ENCODE assay signal across 1 cellular context in the genomic region with DNA sequence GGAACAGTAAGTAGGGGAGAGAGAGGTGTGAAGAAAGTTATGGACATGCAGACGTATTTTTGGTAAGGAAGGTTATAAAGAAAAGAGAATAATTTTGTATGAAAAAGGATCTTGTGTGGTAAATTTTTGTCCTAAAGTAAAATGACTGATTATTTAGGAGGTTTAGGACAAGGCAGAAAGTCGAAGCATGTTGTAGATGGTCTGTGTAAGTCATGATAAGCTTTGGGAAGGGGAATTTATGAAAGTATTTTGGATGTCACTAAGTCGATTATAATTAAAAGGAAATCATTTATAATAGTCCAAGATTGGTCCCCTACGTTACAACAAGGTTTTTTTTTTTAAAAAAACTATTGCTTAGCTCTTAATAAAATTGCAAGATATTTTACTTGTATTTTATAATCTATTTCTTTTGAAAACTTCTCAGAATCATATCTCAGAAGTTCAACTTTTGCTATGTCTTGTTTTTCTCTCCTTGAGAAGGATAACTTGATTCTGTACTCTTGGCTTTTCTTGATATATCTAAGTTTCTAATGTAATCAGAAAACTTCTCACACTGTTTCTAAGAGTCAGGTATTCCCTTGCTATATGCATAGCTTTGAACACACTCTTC.
TF ChIP-seq lines count a peak whose summit lies in the region.

No MANE protein-coding gene starts in this region.

TF ChIP-seq in HepG2, 621 proteins besides CTCF, POLR2A, EP300 and RAD21:
- TF ChIP-seq HOXA5 (CRISPR knock-in tag; IDR thresholded peaks at IDR 0.05) (no peak), IKZF4 (CRISPR knock-in tag; IDR thresholded peaks at IDR 0.05; ENCODE audit: borderline replicate concordance, low read depth, not compliant biosample characterization) (no peak), ZNF724P (CRISPR knock-in tag; IDR thresholded peaks at IDR 0.05; ENCODE audit: borderline replicate concordance) (peak; percentile 93; the same call in 1 of the 2 replicates), ZNF7 (CRISPR knock-in tag; IDR thresholded peaks at IDR 0.05) (no peak), ZNF282 (IDR thresholded peaks at IDR 0.05; ENCODE audit: partially characterized antibody) (no peak), ZNF20 (CRISPR knock-in tag; IDR thresholded peaks at IDR 0.05) (no peak), ZNF136 (CRISPR knock-in tag; IDR thresholded peaks at IDR 0.05; ENCODE audit: low read depth) (no peak), ZFP36 (IDR thresholded peaks at IDR 0.05; ENCODE audit: borderline replicate concordance, low read depth, low read length, partially characterized antibody) (peak; percentile 93), ZSCAN20 (CRISPR knock-in tag; IDR thresholded peaks at IDR 0.05; ENCODE audit: borderline replicate concordance) (no peak), KMT2B (CRISPR knock-in tag; IDR thresholded peaks at IDR 0.05) (no peak), SCMH1 (CRISPR knock-in tag; IDR thresholded peaks at IDR 0.05; ENCODE audit: borderline replicate concordance) (no peak), HMGA1 (CRISPR knock-in tag; conservative IDR thresholded peaks at IDR 0.05) (no peak), TOPORS (CRISPR knock-in tag; IDR thresholded peaks at IDR 0.05) (peak; percentile 80), EEA1 (CRISPR knock-in tag; IDR thresholded peaks at IDR 0.05; ENCODE audit: borderline replicate concordance) (no peak), ZNF335 (CRISPR knock-in tag; IDR thresholded peaks at IDR 0.05) (no peak), ZNF207 (IDR thresholded peaks at IDR 0.05; ENCODE audit: borderline replicate concordance) (no peak), ASH2L (IDR thresholded peaks at IDR 0.05; ENCODE audit: insufficient read length, low read depth, low read length) (no peak), ZNF441 (CRISPR knock-in tag; IDR thresholded peaks at IDR 0.05; ENCODE audit: borderline replicate concordance) (no peak), ZNF446 (CRISPR knock-in tag; IDR thresholded peaks at IDR 0.05) (no peak), ZSCAN29 (CRISPR knock-in tag; conservative IDR thresholded peaks at IDR 0.05) (no peak), PHF8 (CRISPR knock-in tag; IDR thresholded peaks at IDR 0.05) (no peak), KDM6A (CRISPR knock-in tag; IDR thresholded peaks at IDR 0.05; ENCODE audit: low read depth) (no peak), MBD4 (IDR thresholded peaks at IDR 0.05; ENCODE audit: borderline replicate concordance, low read length) (no peak), ZNF274 (CRISPR knock-in tag; IDR thresholded peaks at IDR 0.05) (no peak), TEAD3 (CRISPR knock-in tag; optimal IDR thresholded peaks at IDR 0.05; ENCODE audit: borderline replicate concordance) (no peak), ZMYM4 (CRISPR knock-in tag; IDR thresholded peaks at IDR 0.05) (no peak), SNAI1 (CRISPR knock-in tag; IDR thresholded peaks at IDR 0.05; ENCODE audit: borderline replicate concordance) (no peak), MTA3 (CRISPR knock-in tag; IDR thresholded peaks at IDR 0.05) (no peak)
- TF ChIP-seq, protein P1, sequence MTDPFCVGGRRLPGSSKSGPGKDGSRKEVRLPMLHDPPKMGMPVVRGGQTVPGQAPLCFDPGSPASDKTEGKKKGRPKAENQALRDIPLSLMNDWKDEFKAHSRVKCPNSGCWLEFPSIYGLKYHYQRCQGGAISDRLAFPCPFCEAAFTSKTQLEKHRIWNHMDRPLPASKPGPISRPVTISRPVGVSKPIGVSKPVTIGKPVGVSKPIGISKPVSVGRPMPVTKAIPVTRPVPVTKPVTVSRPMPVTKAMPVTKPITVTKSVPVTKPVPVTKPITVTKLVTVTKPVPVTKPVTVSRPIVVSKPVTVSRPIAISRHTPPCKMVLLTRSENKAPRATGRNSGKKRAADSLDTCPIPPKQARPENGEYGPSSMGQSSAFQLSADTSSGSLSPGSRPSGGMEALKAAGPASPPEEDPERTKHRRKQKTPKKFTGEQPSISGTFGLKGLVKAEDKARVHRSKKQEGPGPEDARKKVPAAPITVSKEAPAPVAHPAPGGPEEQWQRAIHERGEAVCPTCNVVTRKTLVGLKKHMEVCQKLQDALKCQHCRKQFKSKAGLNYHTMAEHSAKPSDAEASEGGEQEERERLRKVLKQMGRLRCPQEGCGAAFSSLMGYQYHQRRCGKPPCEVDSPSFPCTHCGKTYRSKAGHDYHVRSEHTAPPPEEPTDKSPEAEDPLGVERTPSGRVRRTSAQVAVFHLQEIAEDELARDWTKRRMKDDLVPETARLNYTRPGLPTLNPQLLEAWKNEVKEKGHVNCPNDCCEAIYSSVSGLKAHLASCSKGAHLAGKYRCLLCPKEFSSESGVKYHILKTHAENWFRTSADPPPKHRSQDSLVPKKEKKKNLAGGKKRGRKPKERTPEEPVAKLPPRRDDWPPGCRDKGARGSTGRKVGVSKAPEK (CRISPR knock-in tag; IDR thresholded peaks at IDR 0.05; ENCODE audit: borderline replicate concordance): no peak
- TF ChIP-seq, protein P2, sequence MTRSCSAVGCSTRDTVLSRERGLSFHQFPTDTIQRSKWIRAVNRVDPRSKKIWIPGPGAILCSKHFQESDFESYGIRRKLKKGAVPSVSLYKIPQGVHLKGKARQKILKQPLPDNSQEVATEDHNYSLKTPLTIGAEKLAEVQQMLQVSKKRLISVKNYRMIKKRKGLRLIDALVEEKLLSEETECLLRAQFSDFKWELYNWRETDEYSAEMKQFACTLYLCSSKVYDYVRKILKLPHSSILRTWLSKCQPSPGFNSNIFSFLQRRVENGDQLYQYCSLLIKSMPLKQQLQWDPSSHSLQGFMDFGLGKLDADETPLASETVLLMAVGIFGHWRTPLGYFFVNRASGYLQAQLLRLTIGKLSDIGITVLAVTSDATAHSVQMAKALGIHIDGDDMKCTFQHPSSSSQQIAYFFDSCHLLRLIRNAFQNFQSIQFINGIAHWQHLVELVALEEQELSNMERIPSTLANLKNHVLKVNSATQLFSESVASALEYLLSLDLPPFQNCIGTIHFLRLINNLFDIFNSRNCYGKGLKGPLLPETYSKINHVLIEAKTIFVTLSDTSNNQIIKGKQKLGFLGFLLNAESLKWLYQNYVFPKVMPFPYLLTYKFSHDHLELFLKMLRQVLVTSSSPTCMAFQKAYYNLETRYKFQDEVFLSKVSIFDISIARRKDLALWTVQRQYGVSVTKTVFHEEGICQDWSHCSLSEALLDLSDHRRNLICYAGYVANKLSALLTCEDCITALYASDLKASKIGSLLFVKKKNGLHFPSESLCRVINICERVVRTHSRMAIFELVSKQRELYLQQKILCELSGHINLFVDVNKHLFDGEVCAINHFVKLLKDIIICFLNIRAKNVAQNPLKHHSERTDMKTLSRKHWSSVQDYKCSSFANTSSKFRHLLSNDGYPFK (CRISPR knock-in tag; IDR thresholded peaks at IDR 0.05; ENCODE audit: borderline replicate concordance): no peak
- TF ChIP-seq, protein P3, sequence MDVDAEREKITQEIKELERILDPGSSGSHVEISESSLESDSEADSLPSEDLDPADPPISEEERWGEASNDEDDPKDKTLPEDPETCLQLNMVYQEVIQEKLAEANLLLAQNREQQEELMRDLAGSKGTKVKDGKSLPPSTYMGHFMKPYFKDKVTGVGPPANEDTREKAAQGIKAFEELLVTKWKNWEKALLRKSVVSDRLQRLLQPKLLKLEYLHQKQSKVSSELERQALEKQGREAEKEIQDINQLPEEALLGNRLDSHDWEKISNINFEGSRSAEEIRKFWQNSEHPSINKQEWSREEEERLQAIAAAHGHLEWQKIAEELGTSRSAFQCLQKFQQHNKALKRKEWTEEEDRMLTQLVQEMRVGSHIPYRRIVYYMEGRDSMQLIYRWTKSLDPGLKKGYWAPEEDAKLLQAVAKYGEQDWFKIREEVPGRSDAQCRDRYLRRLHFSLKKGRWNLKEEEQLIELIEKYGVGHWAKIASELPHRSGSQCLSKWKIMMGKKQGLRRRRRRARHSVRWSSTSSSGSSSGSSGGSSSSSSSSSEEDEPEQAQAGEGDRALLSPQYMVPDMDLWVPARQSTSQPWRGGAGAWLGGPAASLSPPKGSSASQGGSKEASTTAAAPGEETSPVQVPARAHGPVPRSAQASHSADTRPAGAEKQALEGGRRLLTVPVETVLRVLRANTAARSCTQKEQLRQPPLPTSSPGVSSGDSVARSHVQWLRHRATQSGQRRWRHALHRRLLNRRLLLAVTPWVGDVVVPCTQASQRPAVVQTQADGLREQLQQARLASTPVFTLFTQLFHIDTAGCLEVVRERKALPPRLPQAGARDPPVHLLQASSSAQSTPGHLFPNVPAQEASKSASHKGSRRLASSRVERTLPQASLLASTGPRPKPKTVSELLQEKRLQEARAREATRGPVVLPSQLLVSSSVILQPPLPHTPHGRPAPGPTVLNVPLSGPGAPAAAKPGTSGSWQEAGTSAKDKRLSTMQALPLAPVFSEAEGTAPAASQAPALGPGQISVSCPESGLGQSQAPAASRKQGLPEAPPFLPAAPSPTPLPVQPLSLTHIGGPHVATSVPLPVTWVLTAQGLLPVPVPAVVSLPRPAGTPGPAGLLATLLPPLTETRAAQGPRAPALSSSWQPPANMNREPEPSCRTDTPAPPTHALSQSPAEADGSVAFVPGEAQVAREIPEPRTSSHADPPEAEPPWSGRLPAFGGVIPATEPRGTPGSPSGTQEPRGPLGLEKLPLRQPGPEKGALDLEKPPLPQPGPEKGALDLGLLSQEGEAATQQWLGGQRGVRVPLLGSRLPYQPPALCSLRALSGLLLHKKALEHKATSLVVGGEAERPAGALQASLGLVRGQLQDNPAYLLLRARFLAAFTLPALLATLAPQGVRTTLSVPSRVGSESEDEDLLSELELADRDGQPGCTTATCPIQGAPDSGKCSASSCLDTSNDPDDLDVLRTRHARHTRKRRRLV (CRISPR knock-in tag; IDR thresholded peaks at IDR 0.05): no peak
- TF ChIP-seq, protein P4, sequence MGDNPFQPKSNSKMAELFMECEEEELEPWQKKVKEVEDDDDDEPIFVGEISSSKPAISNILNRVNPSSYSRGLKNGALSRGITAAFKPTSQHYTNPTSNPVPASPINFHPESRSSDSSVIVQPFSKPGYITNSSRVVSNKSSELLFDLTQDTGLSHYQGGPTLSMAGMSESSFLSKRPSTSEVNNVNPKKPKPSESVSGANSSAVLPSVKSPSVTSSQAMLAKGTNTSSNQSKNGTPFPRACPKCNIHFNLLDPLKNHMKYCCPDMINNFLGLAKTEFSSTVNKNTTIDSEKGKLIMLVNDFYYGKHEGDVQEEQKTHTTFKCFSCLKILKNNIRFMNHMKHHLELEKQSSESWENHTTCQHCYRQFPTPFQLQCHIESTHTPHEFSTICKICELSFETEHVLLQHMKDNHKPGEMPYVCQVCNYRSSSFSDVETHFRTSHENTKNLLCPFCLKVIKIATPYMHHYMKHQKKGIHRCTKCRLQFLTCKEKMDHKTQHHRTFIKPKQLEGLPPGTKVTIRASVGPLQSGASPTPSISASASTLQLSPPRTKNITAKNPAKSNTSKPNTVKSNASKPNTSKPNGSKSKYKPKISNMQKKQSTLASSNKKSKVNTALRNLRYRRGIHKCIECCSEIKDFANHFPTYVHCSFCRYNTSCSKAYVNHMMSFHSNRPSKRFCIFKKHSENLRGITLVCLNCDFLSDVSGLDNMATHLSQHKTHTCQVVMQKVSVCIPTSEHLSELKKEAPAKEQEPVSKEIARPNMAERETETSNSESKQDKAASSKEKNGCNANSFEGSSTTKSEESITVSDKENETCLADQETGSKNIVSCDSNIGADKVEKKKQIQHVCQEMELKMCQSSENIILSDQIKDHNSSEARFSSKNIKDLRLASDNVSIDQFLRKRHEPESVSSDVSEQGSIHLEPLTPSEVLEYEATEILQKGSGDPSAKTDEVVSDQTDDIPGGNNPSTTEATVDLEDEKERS (CRISPR knock-in tag; IDR thresholded peaks at IDR 0.05): 0 out of 2 replicates have a peak, but pooled peaks have one; percentile 57
- TF ChIP-seq, protein P5, sequence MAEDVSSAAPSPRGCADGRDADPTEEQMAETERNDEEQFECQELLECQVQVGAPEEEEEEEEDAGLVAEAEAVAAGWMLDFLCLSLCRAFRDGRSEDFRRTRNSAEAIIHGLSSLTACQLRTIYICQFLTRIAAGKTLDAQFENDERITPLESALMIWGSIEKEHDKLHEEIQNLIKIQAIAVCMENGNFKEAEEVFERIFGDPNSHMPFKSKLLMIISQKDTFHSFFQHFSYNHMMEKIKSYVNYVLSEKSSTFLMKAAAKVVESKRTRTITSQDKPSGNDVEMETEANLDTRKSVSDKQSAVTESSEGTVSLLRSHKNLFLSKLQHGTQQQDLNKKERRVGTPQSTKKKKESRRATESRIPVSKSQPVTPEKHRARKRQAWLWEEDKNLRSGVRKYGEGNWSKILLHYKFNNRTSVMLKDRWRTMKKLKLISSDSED (CRISPR knock-in tag; IDR thresholded peaks at IDR 0.05): no peak
TF ChIP-seq in HepG2: peak in this region for 4.
